In the genomic region with DNA sequence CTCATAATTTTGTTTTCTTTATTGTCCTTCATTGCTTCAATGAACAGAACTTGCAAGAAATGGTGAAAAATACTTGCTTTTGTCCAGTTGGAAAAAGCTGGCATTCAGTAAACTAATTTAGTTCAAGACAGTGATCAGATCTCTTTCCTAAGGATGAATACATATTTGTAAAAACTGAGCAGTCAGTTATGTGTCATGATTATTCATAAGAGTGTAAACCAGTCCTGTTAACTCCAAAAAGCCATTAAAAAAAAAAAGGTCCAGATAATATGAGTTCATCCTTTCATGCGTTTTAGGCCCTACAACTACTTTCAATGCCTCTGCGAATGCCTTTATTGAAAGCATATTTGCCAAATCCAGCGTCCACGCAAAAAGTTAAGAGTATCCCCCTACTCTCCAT, we compare ENCODE assay signal across 8 cellular contexts. TPM values are rescaled to one million over a fixed set of nuclear protein-coding genes. Genes with fewer than 3 reads are reported as not detected.
A peak's percentile ranks its signal among the peaks of the same experiment; 100 is the strongest.
DNase-seq lines count a peak whose midpoint lies in the region; ATAC-seq and TF ChIP-seq lines count a peak whose summit lies in the region.

No MANE protein-coding gene starts in this region.

- H3K9me3 ChIP-seq in heart left ventricle, result no peaks in the 10 kb centered on the region

- H3K4me1 ChIP-seq in heart left ventricle, result peaks cover 0 to 29% (median 16%) of the 10 kb centered on the region in 12 donors

- POLR2A ChIA-PET in activated naive CD8-positive, alpha-beta T cell treated with anti-CD3 and anti-CD28 coated beads, Interleukin-2, amount 10 ng/mL, durations not matched to agents 7 days and 5 days (lab: Charles Lee), result interaction anchor here (3.2 kb wide), 1 partner anchor 127 kb away, joined by 8 read pairs; the partner anchor contains the start of gene UBE3D

- H3K27ac ChIP-seq in heart left ventricle, result peak overlapping the region in 9 of 12 donors; percentile 72 to 90 (median 79)

- ATAC-seq in heart left ventricle, result no peak
- ATAC-seq in activated naive CD8-positive, alpha-beta T cell treated with anti-CD3 and anti-CD28 coated beads, Interleukin-2, amount 10 ng/mL, durations not matched to agents 7 days and 5 days (ENCODE audit: low read depth), result no peak

- DNase-seq in heart left ventricle (no peak), cardiac septum (ENCODE audit: low spot score) (no peak), kidney glomerular epithelial cell (lab: John Stamatoyannopoulos, UW) (peak; percentile 27), type B pancreatic cell (ENCODE audit: extremely low spot score, unreplicated experiment) (no peak), cerebellar nuclear complex (lab: John Stamatoyannopoulos, UW) (no peak), A172 (ENCODE audit: low spot score) (no peak), mesenteric fat pad (ENCODE audit: low spot score) (no peak)
- DNase-seq in activated naive CD8-positive, alpha-beta T cell treated with anti-CD3 and anti-CD28 coated beads, Interleukin-2, amount 10 ng/mL, durations not matched to agents 7 days and 5 days, result no peak

- H3K4me3 ChIP-seq in heart left ventricle, result peak overlapping the region; percentile 66 to 99 (median 82)

- 1 to 3% (median 1%) methylated on average over 4 of the region's 4 CpGs for WGBS in heart left ventricle, 4 donors

- H3K4me1 Mint-ChIP-seq in activated naive CD8-positive, alpha-beta T cell treated with anti-CD3 and anti-CD28 coated beads, Interleukin-2, amount 10 ng/mL, durations not matched to agents 7 days and 5 days, result peaks cover 19% of the 10 kb centered on the region
- H3K4me1 Mint-ChIP-seq in type B pancreatic cell (ENCODE audit: unreplicated experiment), result peaks cover 26% of the 10 kb centered on the region

- H3K27me3 Mint-ChIP-seq in activated naive CD8-positive, alpha-beta T cell treated with anti-CD3 and anti-CD28 coated beads, Interleukin-2, amount 10 ng/mL, durations not matched to agents 7 days and 5 days, result peaks cover 4% of the 10 kb centered on the region
- H3K27me3 Mint-ChIP-seq in type B pancreatic cell, result no peaks in the 10 kb centered on the region

- no peaks in the 10 kb centered on the region for H3K9me3 Mint-ChIP-seq in activated naive CD8-positive, alpha-beta T cell treated with anti-CD3 and anti-CD28 coated beads, Interleukin-2, amount 10 ng/mL, durations not matched to agents 7 days and 5 days
- no peaks in the 10 kb centered on the region for H3K9me3 Mint-ChIP-seq in type B pancreatic cell

- TF ChIP-seq CTCF in heart left ventricle (IDR thresholded peaks at IDR 0.05) (no peak), type B pancreatic cell (conservative IDR thresholded peaks at IDR 0.05) (no peak)

- H3K4me3 Mint-ChIP-seq in activated naive CD8-positive, alpha-beta T cell treated with anti-CD3 and anti-CD28 coated beads, Interleukin-2, amount 10 ng/mL, durations not matched to agents 7 days and 5 days, result peak overlapping the region; percentile 97
- H3K4me3 Mint-ChIP-seq in type B pancreatic cell, result peak overlapping the region; percentile 99

- H3K27ac Mint-ChIP-seq in activated naive CD8-positive, alpha-beta T cell treated with anti-CD3 and anti-CD28 coated beads, Interleukin-2, amount 10 ng/mL, durations not matched to agents 7 days and 5 days, result peak overlapping the region; percentile 96
- peak overlapping the region; percentile 97 for H3K27ac Mint-ChIP-seq in type B pancreatic cell

- H3K27me3 ChIP-seq in heart left ventricle, result no peaks in the 10 kb centered on the region

- peaks cover 2% of the 10 kb centered on the region for H3K36me3 Mint-ChIP-seq in activated naive CD8-positive, alpha-beta T cell treated with anti-CD3 and anti-CD28 coated beads, Interleukin-2, amount 10 ng/mL, durations not matched to agents 7 days and 5 days
- H3K36me3 Mint-ChIP-seq in type B pancreatic cell, result peaks cover 13% of the 10 kb centered on the region

- intact Hi-C loops in heart left ventricle (cut with DNase I) (loop anchor here in 7 of 10 donors (5.0 to 10.0 kb wide), 5 partner anchors 118 to 948 kb away; partner anchors contain the start of genes DOP1A (in 3 of the 7), IBTK (in 3 of the 7), UBE3D (in 3 of the 7) and TPBG (in 2 of the 7)), cardiac septum (cut with DNase I) (loop anchor here (5.0 to 10.0 kb wide), 2 partner anchors 125 to 948 kb away; partner anchors contain the start of genes DOP1A, IBTK and UBE3D)

- no peak for TF ChIP-seq POLR2A in heart left ventricle (IDR thresholded peaks at IDR 0.05)

- peaks cover 0 to 51% (median 38%) of the 10 kb centered on the region in 9 donors for H3K36me3 ChIP-seq in heart left ventricle

RNA-seq across cellular contexts. Expression of gene PGM3, which starts 0.6 kb away (rescaled TPM):
- 10 to 100 TPM in 7 of 9 donors, 1 to 10 TPM in 2; 7.3 to 25.1 (median 15.8) TPM for total RNA-seq in heart left ventricle
- 10 to 100 TPM in 1 of 2 donors, 1 to 10 TPM in 1; 3.8 to 18.7 TPM for polyA plus RNA-seq in heart left ventricle
- total RNA-seq in cardiac septum, result 23.8 TPM
- total RNA-seq in activated naive CD8-positive, alpha-beta T cell treated with anti-CD3 and anti-CD28 coated beads, Interleukin-2, amount 10 ng/mL, durations not matched to agents 7 days and 5 days, result 10 to 100 TPM; 13.0 to 22.4 TPM
- total RNA-seq in type B pancreatic cell (ENCODE audit: low replicate concordance), result 61.4 and 72.7 TPM in 2 replicates
- total RNA-seq in A172 (2014; rRNA removed; shearing (Covaris generic)), result 57.2 and 57.8 TPM in 2 replicates
- total RNA-seq in mesenteric fat pad, result 146 TPM

RNA-seq across cellular contexts. Expression of gene RWDD2A, which starts 0.7 kb away (rescaled TPM):
- total RNA-seq in heart left ventricle, result 1 to 10 TPM; 1.6 to 4.8 (median 3.4) TPM
- 1 to 10 TPM; 1.3 to 2.2 TPM for polyA plus RNA-seq in heart left ventricle
- total RNA-seq in cardiac septum, result 3.2 TPM
- total RNA-seq in activated naive CD8-positive, alpha-beta T cell treated with anti-CD3 and anti-CD28 coated beads, Interleukin-2, amount 10 ng/mL, durations not matched to agents 7 days and 5 days, result 1 to 10 TPM; 2.2 TPM
- 3.6 and 4.5 TPM in 2 replicates for total RNA-seq in type B pancreatic cell (ENCODE audit: low replicate concordance)
- total RNA-seq in A172 (2014; rRNA removed; shearing (Covaris generic)), result 3.7 and 4.8 TPM in 2 replicates
- 5.7 TPM for total RNA-seq in mesenteric fat pad
